18 cellular contexts compared by ENCODE assay signal in genomic region chr10:28768227-28768626, GRCh38.
A peak's percentile ranks its signal among the peaks of the same experiment; 100 is the strongest.
DNase-seq lines count a peak whose midpoint lies in the region; FAIRE-seq and TF ChIP-seq lines count a peak whose summit lies in the region.
"Had no signal": no experiment of that assay in that cellular context is flagged by ENCODE, and none has a peak within 500 bp of the region (broad histone marks: within the 10 kb centered on the region; RNA-seq: fewer than 3 reads in every experiment).

No MANE protein-coding gene starts in this region.

- no peak overlapping the region for H3K27ac ChIP-seq in hepatocyte
- no peak overlapping the region for H3K27ac ChIP-seq in coronary artery
- H3K27ac ChIP-seq: cardiac muscle cell, SK-N-MC, tibial artery had no signal

- no peaks in the 10 kb centered on the region for H3K27me3 ChIP-seq in HAP-1 (ENCODE audit: low read depth)
- H3K27me3 ChIP-seq in hepatocyte = no peaks in the 10 kb centered on the region
- H3K27me3 ChIP-seq: cardiac muscle cell, tibial artery had no signal

- 62% methylated on average over 10 of the region's 10 CpGs for WGBS in hepatocyte (ENCODE audit: low lambda C conversion rate, missing lambda C conversion rate)

- no peak for TF ChIP-seq CTCF in hepatocyte (IDR thresholded peaks at IDR 0.05; ENCODE audit: poor library complexity)
- no peak for TF ChIP-seq CTCF in coronary artery (IDR thresholded peaks at IDR 0.05)

- no peak overlapping the region for H3K4me2 ChIP-seq in hepatocyte

- H3K79me2 ChIP-seq in hepatocyte = no peaks in the 10 kb centered on the region

- H3K4me3 ChIP-seq in HAP-1 (no peak overlapping the region), hepatocyte (no peak overlapping the region), coronary artery (no peak overlapping the region)
- H3K4me3 ChIP-seq: cardiac muscle cell, GM12878, SK-N-MC, tibial artery had no signal

- no peak for TF ChIP-seq POLR2A in GM12892 (IDR thresholded peaks at IDR 0.05; ENCODE audit: low read depth, low read length)

- H2AFZ ChIP-seq in hepatocyte = no peak overlapping the region

- no peaks in the 10 kb centered on the region for H3K9me2 ChIP-seq in hepatocyte (replicated peaks; ENCODE audit: insufficient read depth)

- peaks cover 20% of the 10 kb centered on the region for H3K4me1 ChIP-seq in HAP-1
- H3K4me1 ChIP-seq in hepatocyte (ENCODE audit: insufficient read depth) = no peaks in the 10 kb centered on the region
- H3K4me1 ChIP-seq: tibial artery had no signal

- in situ Hi-C loops in HAP-1 (cut with MboI; ENCODE audit: low sequenced_read_pairs) = no loop called here

- H3K9me3 ChIP-seq in HAP-1 = no peaks in the 10 kb centered on the region; the same call in 1 of the 2 replicates
- H3K9me3 ChIP-seq in hepatocyte (ENCODE audit: low read depth) = no peaks in the 10 kb centered on the region
- H3K9me3 ChIP-seq: tibial artery had no signal

- FAIRE-seq in GM12892 (lab: Jason Lieb, UNC) = no peak
- FAIRE-seq: D721Med, GM12878 had no signal

- H3K36me3 ChIP-seq in HAP-1 (replicated peaks) = no peaks in the 10 kb centered on the region
- H3K36me3 ChIP-seq in hepatocyte (replicated peaks; ENCODE audit: insufficient read depth, low read depth) = no peaks in the 10 kb centered on the region
- H3K36me3 ChIP-seq: cardiac muscle cell, tibial artery had no signal

- DNase-seq in HAP-1 (ENCODE audit: low spot score in 2 of 2) (peak; percentile 77 to 93), NCI-H69 (lab: John Stamatoyannopoulos, UW) (peak; percentile 86), globus pallidus (ENCODE audit: low spot score) (peak; percentile 82), nucleus accumbens (lab: John Stamatoyannopoulos, UW) (peak in 37 of 56 donors; percentile 5 to 69 (median 33)), NCI-H2171 (lab: John Stamatoyannopoulos, UW) (no peak), hepatocyte (ENCODE audit: low spot score) (no peak), GM12892 (ENCODE audit: insufficient read length) (no peak), coronary artery (ENCODE audit: low spot score) (no peak)
- DNase-seq: activated T-cell treated with anti-CD3 and anti-CD28 coated beads, Interleukin-2, amount 50 U/mL, for 72 hours; GF-D8; NCI-H1930; nephron progenitor cell; stimulated activated CD4-positive, alpha-beta T cell treated with anti-CD3 and anti-CD28 coated beads, Interleukin-15, amount 100 ng/mL, for 24 hours; tibial artery had no signal

- H4K20me1 ChIP-seq in hepatocyte (ENCODE audit: insufficient read depth, poor library complexity, severe bottlenecking) = no peaks in the 10 kb centered on the region

Comparison
In these comparisons a context has a peak if more than half of its experiments do, and no peak if none do; other contexts are left out.
1. DNase-seq: peak in HAP-1 (2 of 2), NCI-H69 (single experiment), globus pallidus (single experiment) and nucleus accumbens (37 of 56); none in NCI-H2171 (single experiment), hepatocyte (single experiment), GM12892 (single experiment) and coronary artery (single experiment).